ENCODE assay signal across 9 cellular contexts in the genomic region with DNA sequence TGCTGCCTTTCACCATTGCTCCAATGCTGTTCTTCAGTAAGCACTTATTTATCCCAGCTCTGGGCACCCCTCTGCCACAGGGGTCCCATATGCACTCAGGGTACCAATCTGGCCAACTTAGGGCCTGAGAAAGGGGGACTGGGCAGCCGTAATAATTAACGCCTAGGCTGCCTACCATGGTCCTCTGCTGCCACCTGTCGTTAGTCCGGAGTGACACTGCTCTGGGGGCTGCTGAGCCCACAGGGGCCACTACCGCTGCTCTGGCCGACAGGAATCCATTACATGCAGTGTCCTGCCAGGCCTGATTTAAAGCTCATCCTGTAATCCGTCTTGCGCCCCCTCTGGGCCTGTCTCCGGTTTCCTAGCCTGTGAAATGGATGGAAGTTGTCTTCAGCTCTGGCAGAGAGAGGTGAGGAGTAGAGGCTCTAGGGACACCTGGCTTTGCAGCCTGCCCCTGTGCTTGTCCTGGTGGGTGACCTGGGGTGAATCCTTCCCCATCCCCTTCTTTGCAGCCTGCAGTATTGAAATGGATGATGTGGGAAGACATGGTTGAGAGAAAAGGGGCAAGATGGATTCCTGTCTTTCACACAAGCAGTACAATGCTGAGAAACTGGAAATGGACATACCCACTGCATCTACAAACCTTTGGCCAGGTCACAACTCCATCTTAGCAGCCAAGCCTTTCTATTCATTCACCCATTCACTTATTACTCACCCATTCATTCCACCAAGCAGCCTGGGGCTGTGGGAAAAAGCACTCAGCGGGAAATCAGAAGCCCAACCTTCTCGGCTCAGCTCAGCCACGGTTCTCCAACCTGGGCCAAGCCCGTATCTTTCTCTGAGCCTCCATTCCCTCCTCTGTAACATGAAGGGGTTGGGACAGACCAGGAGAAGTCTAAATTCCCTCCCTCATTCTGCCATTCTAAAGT.
A peak's percentile ranks its signal among the peaks of the same experiment; 100 is the strongest.
DNase-seq lines count a peak whose midpoint lies in the region; ATAC-seq and TF ChIP-seq lines count a peak whose summit lies in the region.
"Had no signal": no experiment of that assay in that cellular context is flagged by ENCODE, and none has a peak within 500 bp of the region (broad histone marks: within the 10 kb centered on the region; RNA-seq: fewer than 3 reads in every experiment).

No MANE protein-coding gene starts in this region.

- H3K4me1 Mint-ChIP-seq in CD8-positive, alpha-beta T cell (ENCODE audit: low read depth): no peaks in the 10 kb centered on the region
- no peaks in the 10 kb centered on the region for H3K4me1 Mint-ChIP-seq in activated CD4-positive, alpha-beta memory T cell treated with anti-CD3 and anti-CD28 coated beads, Interleukin-2, amount 10 ng/mL, durations not matched to agents 7 days and 5 days
- H3K4me1 Mint-ChIP-seq in neural progenitor cell: peaks cover 23% of the 10 kb centered on the region

- no peak overlapping the region for H3K27ac Mint-ChIP-seq in CD8-positive, alpha-beta T cell
- no peak overlapping the region for H3K27ac Mint-ChIP-seq in activated CD4-positive, alpha-beta memory T cell treated with anti-CD3 and anti-CD28 coated beads, Interleukin-2, amount 10 ng/mL, durations not matched to agents 7 days and 5 days
- H3K27ac Mint-ChIP-seq in neural progenitor cell: peak overlapping the region; percentile 8
- H3K27ac Mint-ChIP-seq: T-helper 1 cell treated with Interleukin-12 subunit alpha and Interleukin-12 subunit beta and Interleukin-4 antibody, amounts not matched to agents 30 μg/mL and 1 μg/mL, for 36 hours had no signal

- no peak overlapping the region for H3K9ac ChIP-seq in neural progenitor cell

- no peaks in the 10 kb centered on the region for H3K79me2 ChIP-seq in neural progenitor cell (ENCODE audit: low read depth)

- H3K9me3 Mint-ChIP-seq in CD8-positive, alpha-beta T cell: no peaks in the 10 kb centered on the region
- no peaks in the 10 kb centered on the region for H3K9me3 Mint-ChIP-seq in activated CD4-positive, alpha-beta memory T cell treated with anti-CD3 and anti-CD28 coated beads, Interleukin-2, amount 10 ng/mL, durations not matched to agents 7 days and 5 days
- peaks cover 2% of the 10 kb centered on the region for H3K9me3 Mint-ChIP-seq in neural progenitor cell
- H3K9me3 Mint-ChIP-seq: T-helper 1 cell treated with Interleukin-12 subunit alpha and Interleukin-12 subunit beta and Interleukin-4 antibody, amounts not matched to agents 30 μg/mL and 1 μg/mL, for 36 hours had no signal

- peaks cover 6% of the 10 kb centered on the region for H3K27me3 Mint-ChIP-seq in CD8-positive, alpha-beta T cell (ENCODE audit: low read depth)
- H3K27me3 Mint-ChIP-seq in activated CD4-positive, alpha-beta memory T cell treated with anti-CD3 and anti-CD28 coated beads, Interleukin-2, amount 10 ng/mL, durations not matched to agents 7 days and 5 days: peaks cover 3% of the 10 kb centered on the region
- H3K27me3 Mint-ChIP-seq in neural progenitor cell (ENCODE audit: insufficient read depth, low read depth): peaks cover 2% of the 10 kb centered on the region

- CTCF ChIA-PET in CD8-positive, alpha-beta T cell (lab: Charles Lee): interaction anchor here (1.4 kb wide), 1 partner anchor 560 kb away, joined by 5 read pairs; no protein-coding TSS in a partner anchor
- CTCF ChIA-PET in activated CD4-positive, alpha-beta memory T cell treated with anti-CD3 and anti-CD28 coated beads, Interleukin-2, amount 10 ng/mL, durations not matched to agents 7 days and 5 days (lab: Charles Lee): interaction anchor here (0.5 to 2.2 kb wide), 4 partner anchors 7 to 560 kb away, joined by 3 to 8 read pairs (median 6); a partner anchor contains a TSS

- no peak overlapping the region for H3K4me3 ChIP-seq in CD8-positive, alpha-beta T cell (ENCODE audit: low read depth, low read length)
- H3K4me3 ChIP-seq in fibroblast of pulmonary artery (replicated peaks; ENCODE audit: low read depth, low read length) (no peak overlapping the region), neural progenitor cell (no peak overlapping the region)

- no peaks in the 10 kb centered on the region for H3K9me3 ChIP-seq in CD8-positive, alpha-beta T cell (ENCODE audit: low read length)
- H3K9me3 ChIP-seq in neural progenitor cell (ENCODE audit: low read depth): no peaks in the 10 kb centered on the region

- no peak for TF ChIP-seq CTCF in CD8-positive, alpha-beta T cell (IDR thresholded peaks at IDR 0.05)
- TF ChIP-seq CTCF in fibroblast of pulmonary artery (IDR thresholded peaks at IDR 0.05; ENCODE audit: low read length, missing control alignments): peak; percentile 70
- TF ChIP-seq CTCF in neural progenitor cell (IDR thresholded peaks at IDR 0.05): peak; percentile 81

- POLR2A ChIA-PET in CD8-positive, alpha-beta T cell (lab: Charles Lee): no interaction called here
- POLR2A ChIA-PET in activated CD4-positive, alpha-beta memory T cell treated with anti-CD3 and anti-CD28 coated beads, Interleukin-2, amount 10 ng/mL, durations not matched to agents 7 days and 5 days (lab: Charles Lee): no interaction called here

- no peaks in the 10 kb centered on the region for H3K27me3 ChIP-seq in CD8-positive, alpha-beta T cell (ENCODE audit: insufficient read depth, low read length)
- no peaks in the 10 kb centered on the region for H3K27me3 ChIP-seq in neural progenitor cell

- no peak overlapping the region for H3K4me3 Mint-ChIP-seq in CD8-positive, alpha-beta T cell
- no peak overlapping the region for H3K4me3 Mint-ChIP-seq in activated CD4-positive, alpha-beta memory T cell treated with anti-CD3 and anti-CD28 coated beads, Interleukin-2, amount 10 ng/mL, durations not matched to agents 7 days and 5 days
- H3K4me3 Mint-ChIP-seq in neural progenitor cell: no peak overlapping the region
- H3K4me3 Mint-ChIP-seq: T-helper 1 cell treated with Interleukin-12 subunit alpha and Interleukin-12 subunit beta and Interleukin-4 antibody, amounts not matched to agents 30 μg/mL and 1 μg/mL, for 36 hours had no signal

- peak in 4 of 7 experiments; percentile 0 to 52 (median 20) for DNase-seq in CD8-positive, alpha-beta T cell
- DNase-seq in NCI-H146 treated with DMSO at 0.1 percent for 48 hours (lab: John Stamatoyannopoulos, UW; ENCODE audit: unreplicated experiment): peak; percentile 0
- DNase-seq in activated CD4-positive, alpha-beta memory T cell treated with anti-CD3 and anti-CD28 coated beads, Interleukin-2, amount 10 ng/mL, durations not matched to agents 7 days and 5 days: peak; percentile 25
- DNase-seq in fibroblast of pulmonary artery (ENCODE audit: low read depth): peak; percentile 53
- DNase-seq in neural progenitor cell (ENCODE audit: low spot score): peak; percentile 92
- DNase-seq in posterior vena cava (ENCODE audit: low spot score): no peak

- H4K20me1 ChIP-seq in neural progenitor cell (ENCODE audit: low read depth): no peaks in the 10 kb centered on the region

- intact Hi-C loops in CD8-positive, alpha-beta T cell (cut with DNase I, micrococcal nuclease): loop anchor here (10.0 kb wide), 2 partner anchors 563 to 653 kb away; a partner anchor contains a TSS
- intact Hi-C loops in posterior vena cava (cut with DNase I): loop anchor here (10.0 kb wide), 2 partner anchors 163 to 563 kb away; a partner anchor contains a TSS

- peak overlapping the region; percentile 13 for H3K4me2 ChIP-seq in neural progenitor cell

- no peak for ATAC-seq in CD8-positive, alpha-beta T cell
- peak; percentile 64 for ATAC-seq in GM19372 (IDR thresholded peaks at IDR 0.05; ENCODE audit: low read depth, unreplicated experiment)
- no peak for ATAC-seq in HG03378 (IDR thresholded peaks at IDR 0.05; ENCODE audit: unreplicated experiment)

- no peak overlapping the region for H3K27ac ChIP-seq in CD8-positive, alpha-beta T cell (ENCODE audit: low read depth, low read length)
- no peak overlapping the region for H3K27ac ChIP-seq in neural progenitor cell

- H3K4me1 ChIP-seq in CD8-positive, alpha-beta T cell (ENCODE audit: insufficient read depth, low read length): no peaks in the 10 kb centered on the region
- peaks cover 6% of the 10 kb centered on the region for H3K4me1 ChIP-seq in neural progenitor cell

- no peaks in the 10 kb centered on the region for H3K36me3 Mint-ChIP-seq in CD8-positive, alpha-beta T cell
- no peaks in the 10 kb centered on the region for H3K36me3 Mint-ChIP-seq in activated CD4-positive, alpha-beta memory T cell treated with anti-CD3 and anti-CD28 coated beads, Interleukin-2, amount 10 ng/mL, durations not matched to agents 7 days and 5 days (ENCODE audit: low read depth)
- H3K36me3 Mint-ChIP-seq in neural progenitor cell: no peaks in the 10 kb centered on the region

- no peaks in the 10 kb centered on the region for H3K36me3 ChIP-seq in CD8-positive, alpha-beta T cell (ENCODE audit: insufficient read depth, low read length)
- H3K36me3 ChIP-seq in neural progenitor cell: no peaks in the 10 kb centered on the region

- H3F3A ChIP-seq in neural progenitor cell (ENCODE audit: low read depth): peaks cover 5% of the 10 kb centered on the region

- no peak overlapping the region for H2AFZ ChIP-seq in neural progenitor cell (replicated peaks)
